In the genomic region with DNA sequence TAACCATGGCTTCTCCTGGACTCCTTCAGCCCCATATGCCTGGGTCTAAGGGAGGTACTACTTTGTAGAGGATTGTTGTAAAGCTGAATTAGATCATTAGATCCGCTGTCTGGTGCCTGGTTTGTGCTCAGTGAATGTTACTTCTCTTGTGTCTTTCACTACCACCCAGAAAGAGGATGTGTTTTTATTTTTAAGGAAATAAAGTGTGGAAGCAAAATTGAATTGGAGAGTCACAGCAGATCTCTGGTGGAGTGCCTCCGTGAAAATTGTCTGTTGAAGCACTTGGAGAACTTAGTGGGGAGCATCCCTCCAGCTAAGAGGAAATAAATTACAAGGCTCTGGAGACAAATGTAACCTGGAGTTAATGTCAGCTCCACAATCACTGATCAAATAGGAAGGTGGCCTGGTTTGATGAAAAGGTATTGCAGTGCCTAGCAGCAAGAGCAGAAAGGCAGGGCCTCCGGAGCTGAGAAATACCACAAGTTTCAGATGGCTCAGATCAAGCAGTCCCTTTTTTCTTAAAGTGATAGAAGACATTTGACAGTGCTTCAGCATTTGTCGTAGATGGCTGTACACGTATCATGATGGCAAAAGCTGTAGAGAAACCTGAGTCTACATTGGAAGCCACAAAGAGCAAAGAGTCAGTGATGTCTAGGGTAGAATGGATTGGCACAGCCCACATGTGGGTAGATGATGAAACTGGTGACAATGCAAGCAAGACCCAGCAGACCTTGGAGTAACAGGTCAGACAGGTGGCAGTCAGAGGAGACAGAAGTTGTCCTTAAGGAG, we compare ENCODE assay signal across 12 cellular contexts.
A peak's percentile ranks its signal among the peaks of the same experiment; 100 is the strongest.
DNase-seq lines count a peak whose midpoint lies in the region; ATAC-seq, FAIRE-seq and TF ChIP-seq lines count a peak whose summit lies in the region.
"Had no signal": no experiment of that assay in that cellular context is flagged by ENCODE, and none has a peak within 500 bp of the region (broad histone marks: within the 10 kb centered on the region; RNA-seq: fewer than 3 reads in every experiment).

No MANE protein-coding gene starts in this region.

- peak overlapping the region; percentile 1 for H3K4me3 ChIP-seq in CD4-positive, CD25-positive, alpha-beta regulatory T cell (ENCODE audit: low read depth, low read length)
- H3K4me3 ChIP-seq in bronchial epithelial cell (ENCODE audit: low read depth, low read length), result no peak overlapping the region
- H3K4me3 ChIP-seq: neural progenitor cell had no signal

- H3K27ac Mint-ChIP-seq in CD4-positive, CD25-positive, alpha-beta regulatory T cell, result peak overlapping the region; percentile 53 to 82 (median 64)
- H3K27ac Mint-ChIP-seq: neural progenitor cell, type B pancreatic cell had no signal

- peaks cover 9% of the 10 kb centered on the region for H3K36me3 Mint-ChIP-seq in CD4-positive, CD25-positive, alpha-beta regulatory T cell

- DNase-seq in CD4-positive, CD25-positive, alpha-beta regulatory T cell, result peak in 2 of 3 donors; percentile 9 to 78
- peak; percentile 38 for DNase-seq in GM19240 (ENCODE audit: insufficient read length, low spot score)
- peak; percentile 64 for DNase-seq in MV-4-11 (lab: John Stamatoyannopoulos, UW)
- no peak for DNase-seq in bronchial epithelial cell (ENCODE audit: low read depth)
- DNase-seq in NCI-H187 treated with DMSO at 0.1 percent for 48 hours (lab: John Stamatoyannopoulos, UW), result no peak
- DNase-seq in NCI-H446 (lab: John Stamatoyannopoulos, UW), result no peak
- no peak for DNase-seq in cerebellum (ENCODE audit: low spot score)
- DNase-seq: NCI-H2029 treated with DMSO at 0.1 percent for 48 hours had no signal

- FAIRE-seq in bronchial epithelial cell (lab: Jason Lieb, UNC), result peak; percentile 7
- FAIRE-seq: D721Med had no signal

- H3K27me3 ChIP-seq in CD4-positive, CD25-positive, alpha-beta regulatory T cell (ENCODE audit: control insufficient read depth, insufficient read depth, low read length), result no peaks in the 10 kb centered on the region
- no peaks in the 10 kb centered on the region for H3K27me3 ChIP-seq in bronchial epithelial cell (ENCODE audit: control insufficient read depth, insufficient read depth, low read length)
- H3K27me3 ChIP-seq: neural progenitor cell had no signal

- H3K4me1 ChIP-seq in CD4-positive, CD25-positive, alpha-beta regulatory T cell (ENCODE audit: control insufficient read depth, insufficient read depth, low read length, poor library complexity, severe bottlenecking), result peaks cover 48% of the 10 kb centered on the region

- no peaks in the 10 kb centered on the region for H3K9me3 Mint-ChIP-seq in CD4-positive, CD25-positive, alpha-beta regulatory T cell
- H3K9me3 Mint-ChIP-seq: neural progenitor cell, type B pancreatic cell had no signal

- H3K4me3 Mint-ChIP-seq in CD4-positive, CD25-positive, alpha-beta regulatory T cell, result peak overlapping the region; percentile 13 to 50 (median 38)
- H3K4me3 Mint-ChIP-seq: neural progenitor cell, type B pancreatic cell had no signal

- ATAC-seq in CD4-positive, CD25-positive, alpha-beta regulatory T cell (ENCODE audit: low read depth in 2 of 2), result peak; percentile 20 to 30
- ATAC-seq in HG02884 (IDR thresholded peaks at IDR 0.05; ENCODE audit: unreplicated experiment), result no peak

- no peaks in the 10 kb centered on the region for H3K27me3 Mint-ChIP-seq in CD4-positive, CD25-positive, alpha-beta regulatory T cell
- H3K27me3 Mint-ChIP-seq: type B pancreatic cell had no signal

- H3K9me3 ChIP-seq in CD4-positive, CD25-positive, alpha-beta regulatory T cell (ENCODE audit: control insufficient read depth in 2 of 2, low read length in 2 of 2), result no peaks in the 10 kb centered on the region

- H3K36me3 ChIP-seq in CD4-positive, CD25-positive, alpha-beta regulatory T cell (ENCODE audit: control insufficient read depth, insufficient read depth, low read length), result no peaks in the 10 kb centered on the region
- no peaks in the 10 kb centered on the region for H3K36me3 ChIP-seq in bronchial epithelial cell (ENCODE audit: control insufficient read depth, insufficient read depth, low read length)
- H3K36me3 ChIP-seq: neural progenitor cell had no signal

- peak overlapping the region; percentile 58 for H3K27ac ChIP-seq in CD4-positive, CD25-positive, alpha-beta regulatory T cell (ENCODE audit: insufficient read depth, low read length, poor library complexity, severe bottlenecking)
- H3K27ac ChIP-seq: neural progenitor cell had no signal

- H3K4me1 Mint-ChIP-seq in CD4-positive, CD25-positive, alpha-beta regulatory T cell, result peaks cover 42 to 67% (median 55%) of the 10 kb centered on the region in 4 donors

- no peak for TF ChIP-seq CTCF in bronchial epithelial cell (IDR thresholded peaks at IDR 0.05; ENCODE audit: insufficient read depth, low read length, severe bottlenecking)

Comparison
In these comparisons a context has a peak if more than half of its experiments do, and no peak if none do; other contexts are left out.
1. DNase-seq: peak in CD4-positive, CD25-positive, alpha-beta regulatory T cell (2 of 3), GM19240 (single experiment) and MV-4-11 (single experiment); none in bronchial epithelial cell (single experiment), NCI-H187 treated with DMSO at 0.1 percent for 48 hours (single experiment), NCI-H446 (0 of 2) and cerebellum (single experiment).